ENCODE assay signal across 8 cellular contexts in the genomic region with DNA sequence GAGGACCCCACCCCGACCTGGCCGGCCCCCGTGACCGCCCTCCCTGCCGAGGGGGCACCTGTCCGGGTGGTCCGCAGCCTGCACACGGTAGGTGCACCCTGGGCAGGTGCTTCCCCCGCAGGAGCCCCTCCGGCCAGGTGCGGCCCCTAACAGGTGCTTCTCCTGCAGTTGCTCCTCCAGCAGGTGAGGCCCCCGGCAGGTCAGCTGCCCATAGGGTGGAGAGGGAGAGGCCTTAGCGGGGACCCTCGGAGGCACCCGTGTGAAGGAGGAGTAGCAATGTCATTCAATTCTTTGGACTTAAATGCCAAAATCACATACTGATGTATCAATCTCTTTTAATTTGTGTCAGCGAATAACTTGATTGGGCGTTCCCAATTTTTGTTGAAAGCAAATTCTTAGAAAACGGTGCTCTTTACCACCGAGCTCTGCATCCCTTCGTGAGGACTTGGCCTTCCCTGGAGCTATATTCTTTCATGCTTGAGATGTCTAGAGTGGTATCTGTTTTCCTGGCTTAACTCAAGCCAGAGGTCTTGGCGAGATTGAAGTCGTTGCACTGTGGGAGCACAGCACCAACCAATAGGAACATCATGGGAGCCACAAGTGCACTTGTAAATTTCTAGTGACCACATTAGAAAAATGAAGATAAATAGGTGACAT. TPM values are rescaled to one million over a fixed set of nuclear protein-coding genes. Genes with fewer than 3 reads are reported as not detected.
A peak's percentile ranks its signal among the peaks of the same experiment; 100 is the strongest.
DNase-seq lines count a peak whose midpoint lies in the region; ATAC-seq and TF ChIP-seq lines count a peak whose summit lies in the region.

No MANE protein-coding gene starts in this region.

- H3K27ac Mint-ChIP-seq in naive thymus-derived CD4-positive, alpha-beta T cell: peak overlapping the region; percentile 46 to 88 (median 77)

- POLR2A ChIA-PET in naive thymus-derived CD4-positive, alpha-beta T cell (lab: Charles Lee): interaction anchor here (0.8 to 2.6 kb wide), 7 partner anchors 10 to 271 kb away, joined by 3 to 11 read pairs (median 4); no protein-coding TSS in a partner anchor

- peak overlapping the region; percentile 33 to 96 (median 88) for H3K27ac ChIP-seq in heart left ventricle
- peak overlapping the region; percentile 82 for H3K27ac ChIP-seq in naive thymus-derived CD4-positive, alpha-beta T cell (ENCODE audit: low read depth, low read length)

- H3K36me3 Mint-ChIP-seq in naive thymus-derived CD4-positive, alpha-beta T cell: peaks cover 0 to 31% (median 0%) of the 10 kb centered on the region in 5 donors

- intact Hi-C loops in heart left ventricle (cut with DNase I): loop anchor here in 5 of 10 donors (5.0 to 10.0 kb wide), 4 partner anchors 112 to 159 kb away; partner anchors contain the start of gene ESYT2 (in 2 of the 5)
- intact Hi-C loops in left cardiac atrium (cut with DNase I): no loop called here
- intact Hi-C loops in naive thymus-derived CD4-positive, alpha-beta T cell (cut with micrococcal nuclease): loop anchor here (2.0 to 10.0 kb wide), 4 partner anchors 47 to 1811 kb away; partner anchors contain the start of gene LMBR1 (in 1 of the 2)

- H3K27me3 ChIP-seq in heart left ventricle: no peaks in the 10 kb centered on the region
- H3K27me3 ChIP-seq in naive thymus-derived CD4-positive, alpha-beta T cell (ENCODE audit: control insufficient read depth in 2 of 2, insufficient read depth in 2 of 2, low read length in 2 of 2): no peaks in the 10 kb centered on the region

- peaks cover 0 to 20% (median 8%) of the 10 kb centered on the region in 12 donors for H3K4me1 ChIP-seq in heart left ventricle
- peaks cover 13 to 15% of the 10 kb centered on the region in 2 donors for H3K4me1 ChIP-seq in naive thymus-derived CD4-positive, alpha-beta T cell (ENCODE audit: control insufficient read depth in 2 of 2, insufficient read depth in 2 of 2, low read length in 2 of 2)

- peak overlapping the region; percentile 66 to 88 (median 84) for H3K4me3 Mint-ChIP-seq in naive thymus-derived CD4-positive, alpha-beta T cell

- no peak for TF ChIP-seq POLR2A in heart left ventricle (IDR thresholded peaks at IDR 0.05)

- DNase-seq in heart left ventricle (no peak), left cardiac atrium (no peak), NCI-H69 (lab: John Stamatoyannopoulos, UW) (peak; percentile 77), dedifferentiated amniotic fluid mesenchymal stem cell (ENCODE audit: extremely low spot score) (peak; percentile 38), HuH-7.5 (ENCODE audit: low spot score) (no peak), amniotic stem cell (lab: John Stamatoyannopoulos, UW) (no peak)
- peak in 2 of 9 donors; percentile 12 to 19 for DNase-seq in naive thymus-derived CD4-positive, alpha-beta T cell
- DNase-seq in NK-92 treated with Interleukin-12 subunit alpha and Interleukin-12 subunit beta, amount 100 ng/mL, for 24 hours (lab: John Stamatoyannopoulos, UW): no peak

- peaks cover 12 to 44% (median 15%) of the 10 kb centered on the region in 7 donors for H3K4me1 Mint-ChIP-seq in naive thymus-derived CD4-positive, alpha-beta T cell

- peaks cover 0 to 5% (median 0%) of the 10 kb centered on the region in 11 donors for H3K9me3 Mint-ChIP-seq in naive thymus-derived CD4-positive, alpha-beta T cell

- ATAC-seq in heart left ventricle (peak in 1 of 4 donors; percentile 6), left cardiac atrium (no peak)
- no peak for ATAC-seq in naive thymus-derived CD4-positive, alpha-beta T cell

- no peak for TF ChIP-seq CTCF in heart left ventricle (IDR thresholded peaks at IDR 0.05)

- peak overlapping the region; percentile 68 to 98 (median 82) for H3K4me3 ChIP-seq in heart left ventricle
- H3K4me3 ChIP-seq in naive thymus-derived CD4-positive, alpha-beta T cell (ENCODE audit: low read length): peak overlapping the region; percentile 86

- CTCF ChIA-PET in naive thymus-derived CD4-positive, alpha-beta T cell (lab: Charles Lee): interaction anchor here (0.8 to 1.2 kb wide), 2 partner anchors 9 to 271 kb away, joined by 4 to 9 read pairs; no protein-coding TSS in a partner anchor

- peaks cover 0 to under 1% (median 0%) of the 10 kb centered on the region in 5 donors for H3K27me3 Mint-ChIP-seq in naive thymus-derived CD4-positive, alpha-beta T cell

- peaks cover 0 to under 1% (median 0%) of the 10 kb centered on the region in 9 donors for H3K36me3 ChIP-seq in heart left ventricle
- no peaks in the 10 kb centered on the region for H3K36me3 ChIP-seq in naive thymus-derived CD4-positive, alpha-beta T cell (ENCODE audit: control insufficient read depth in 2 of 3, insufficient read depth in 3 of 3, low read length in 3 of 3)

- H3K9me3 ChIP-seq in heart left ventricle: peaks cover 0 to 10% (median 0%) of the 10 kb centered on the region in 12 donors
- H3K9me3 ChIP-seq in naive thymus-derived CD4-positive, alpha-beta T cell (ENCODE audit: control insufficient read depth in 2 of 3, low read length in 3 of 3): no peaks in the 10 kb centered on the region

- WGBS in heart left ventricle, 4 donors: 7 to 21% (median 11%) methylated on average over 10 to 22 of the region's 22 CpGs

RNA-seq across cellular contexts. Expression of gene NCAPG2, which starts 0.8 kb away (rescaled TPM):
- total RNA-seq in heart left ventricle (10 to 100 TPM in 1 of 9 donors, 1 to 10 TPM in 8; 2.8 to 12.5 (median 4.7) TPM), left cardiac atrium (1 to 10 TPM; 6.4 to 8.6 TPM)
- 1 to 10 TPM; 1.1 to 3.7 TPM for polyA plus RNA-seq in heart left ventricle
- 10 to 100 TPM in 1 of 5 experiments, 1 to 10 TPM in 4; 6.0 to 88.7 (median 8.8) TPM for total RNA-seq in naive thymus-derived CD4-positive, alpha-beta T cell
- polyA plus RNA-seq in naive thymus-derived CD4-positive, alpha-beta T cell: 1 to 10 TPM; 1.3 to 2.4 TPM

Comparison
In these comparisons a context has a peak if more than half of its experiments do, and no peak if none do; other contexts are left out.
1. DNase-seq: peak in NCI-H69 (single experiment) and dedifferentiated amniotic fluid mesenchymal stem cell (single experiment); none in heart left ventricle (0 of 5), left cardiac atrium (single experiment), HuH-7.5 (single experiment), NK-92 treated with Interleukin-12 subunit alpha and Interleukin-12 subunit beta, amount 100 ng/mL, for 24 hours (single experiment) and amniotic stem cell (single experiment).
2. intact Hi-C loops: an anchor here in naive thymus-derived CD4-positive, alpha-beta T cell (2.0 to 10.0 kb wide); none called in left cardiac atrium.